In genomic region chr3:11593318-11594034, GRCh38 we compare ENCODE assay signal across 1 cellular context.
A peak's percentile ranks its signal among the peaks of the same experiment; 100 is the strongest.
TF ChIP-seq lines count a peak whose summit lies in the region.

No MANE protein-coding gene starts in this region.

TF ChIP-seq in HepG2, 621 proteins besides CTCF, POLR2A, EP300 and RAD21 (continued from another document):
- TF ChIP-seq, protein P1, sequence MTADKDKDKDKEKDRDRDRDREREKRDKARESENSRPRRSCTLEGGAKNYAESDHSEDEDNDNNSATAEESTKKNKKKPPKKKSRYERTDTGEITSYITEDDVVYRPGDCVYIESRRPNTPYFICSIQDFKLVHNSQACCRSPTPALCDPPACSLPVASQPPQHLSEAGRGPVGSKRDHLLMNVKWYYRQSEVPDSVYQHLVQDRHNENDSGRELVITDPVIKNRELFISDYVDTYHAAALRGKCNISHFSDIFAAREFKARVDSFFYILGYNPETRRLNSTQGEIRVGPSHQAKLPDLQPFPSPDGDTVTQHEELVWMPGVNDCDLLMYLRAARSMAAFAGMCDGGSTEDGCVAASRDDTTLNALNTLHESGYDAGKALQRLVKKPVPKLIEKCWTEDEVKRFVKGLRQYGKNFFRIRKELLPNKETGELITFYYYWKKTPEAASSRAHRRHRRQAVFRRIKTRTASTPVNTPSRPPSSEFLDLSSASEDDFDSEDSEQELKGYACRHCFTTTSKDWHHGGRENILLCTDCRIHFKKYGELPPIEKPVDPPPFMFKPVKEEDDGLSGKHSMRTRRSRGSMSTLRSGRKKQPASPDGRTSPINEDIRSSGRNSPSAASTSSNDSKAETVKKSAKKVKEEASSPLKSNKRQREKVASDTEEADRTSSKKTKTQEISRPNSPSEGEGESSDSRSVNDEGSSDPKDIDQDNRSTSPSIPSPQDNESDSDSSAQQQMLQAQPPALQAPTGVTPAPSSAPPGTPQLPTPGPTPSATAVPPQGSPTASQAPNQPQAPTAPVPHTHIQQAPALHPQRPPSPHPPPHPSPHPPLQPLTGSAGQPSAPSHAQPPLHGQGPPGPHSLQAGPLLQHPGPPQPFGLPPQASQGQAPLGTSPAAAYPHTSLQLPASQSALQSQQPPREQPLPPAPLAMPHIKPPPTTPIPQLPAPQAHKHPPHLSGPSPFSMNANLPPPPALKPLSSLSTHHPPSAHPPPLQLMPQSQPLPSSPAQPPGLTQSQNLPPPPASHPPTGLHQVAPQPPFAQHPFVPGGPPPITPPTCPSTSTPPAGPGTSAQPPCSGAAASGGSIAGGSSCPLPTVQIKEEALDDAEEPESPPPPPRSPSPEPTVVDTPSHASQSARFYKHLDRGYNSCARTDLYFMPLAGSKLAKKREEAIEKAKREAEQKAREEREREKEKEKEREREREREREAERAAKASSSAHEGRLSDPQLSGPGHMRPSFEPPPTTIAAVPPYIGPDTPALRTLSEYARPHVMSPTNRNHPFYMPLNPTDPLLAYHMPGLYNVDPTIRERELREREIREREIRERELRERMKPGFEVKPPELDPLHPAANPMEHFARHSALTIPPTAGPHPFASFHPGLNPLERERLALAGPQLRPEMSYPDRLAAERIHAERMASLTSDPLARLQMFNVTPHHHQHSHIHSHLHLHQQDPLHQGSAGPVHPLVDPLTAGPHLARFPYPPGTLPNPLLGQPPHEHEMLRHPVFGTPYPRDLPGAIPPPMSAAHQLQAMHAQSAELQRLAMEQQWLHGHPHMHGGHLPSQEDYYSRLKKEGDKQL (CRISPR knock-in tag; IDR thresholded peaks at IDR 0.05; ENCODE audit: low read depth), result 0 out of 2 replicates have a peak, but pooled peaks have one; percentile 25
- no peak for TF ChIP-seq ZNF552 (CRISPR knock-in tag; IDR thresholded peaks at IDR 0.05; ENCODE audit: borderline replicate concordance)
- TF ChIP-seq, protein P2, sequence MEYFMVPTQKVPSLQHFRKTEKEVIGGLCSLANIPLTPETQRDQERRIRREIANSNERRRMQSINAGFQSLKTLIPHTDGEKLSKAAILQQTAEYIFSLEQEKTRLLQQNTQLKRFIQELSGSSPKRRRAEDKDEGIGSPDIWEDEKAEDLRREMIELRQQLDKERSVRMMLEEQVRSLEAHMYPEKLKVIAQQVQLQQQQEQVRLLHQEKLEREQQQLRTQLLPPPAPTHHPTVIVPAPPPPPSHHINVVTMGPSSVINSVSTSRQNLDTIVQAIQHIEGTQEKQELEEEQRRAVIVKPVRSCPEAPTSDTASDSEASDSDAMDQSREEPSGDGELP (IDR thresholded peaks at IDR 0.05; ENCODE audit: borderline replicate concordance, low read depth), result peak; percentile 90
- peak; percentile 91 for TF ChIP-seq ZBTB43 (CRISPR knock-in tag; conservative IDR thresholded peaks at IDR 0.05)
- TF ChIP-seq NR2F6 (IDR thresholded peaks at IDR 0.05), result peak; percentile 39
- TF ChIP-seq NR2F6 (CRISPR knock-in tag; IDR thresholded peaks at IDR 0.05), result peak; percentile 11; the same call in 1 of the 2 replicates
- 0 out of 2 replicates have a peak, but pooled peaks have one; percentile 27 for TF ChIP-seq ZBTB7B (CRISPR knock-in tag; IDR thresholded peaks at IDR 0.05)
- TF ChIP-seq, protein P3, sequence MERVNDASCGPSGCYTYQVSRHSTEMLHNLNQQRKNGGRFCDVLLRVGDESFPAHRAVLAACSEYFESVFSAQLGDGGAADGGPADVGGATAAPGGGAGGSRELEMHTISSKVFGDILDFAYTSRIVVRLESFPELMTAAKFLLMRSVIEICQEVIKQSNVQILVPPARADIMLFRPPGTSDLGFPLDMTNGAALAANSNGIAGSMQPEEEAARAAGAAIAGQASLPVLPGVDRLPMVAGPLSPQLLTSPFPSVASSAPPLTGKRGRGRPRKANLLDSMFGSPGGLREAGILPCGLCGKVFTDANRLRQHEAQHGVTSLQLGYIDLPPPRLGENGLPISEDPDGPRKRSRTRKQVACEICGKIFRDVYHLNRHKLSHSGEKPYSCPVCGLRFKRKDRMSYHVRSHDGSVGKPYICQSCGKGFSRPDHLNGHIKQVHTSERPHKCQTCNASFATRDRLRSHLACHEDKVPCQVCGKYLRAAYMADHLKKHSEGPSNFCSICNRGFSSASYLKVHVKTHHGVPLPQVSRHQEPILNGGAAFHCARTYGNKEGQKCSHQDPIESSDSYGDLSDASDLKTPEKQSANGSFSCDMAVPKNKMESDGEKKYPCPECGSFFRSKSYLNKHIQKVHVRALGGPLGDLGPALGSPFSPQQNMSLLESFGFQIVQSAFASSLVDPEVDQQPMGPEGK (CRISPR knock-in tag; IDR thresholded peaks at IDR 0.05), result peak; percentile 97
- no peak for TF ChIP-seq KDM1A (CRISPR knock-in tag; IDR thresholded peaks at IDR 0.05)
- TF ChIP-seq MXI1 (IDR thresholded peaks at IDR 0.05; ENCODE audit: borderline replicate concordance, low read depth, low read length), result no peak
- no peak for TF ChIP-seq ZNF383 (CRISPR knock-in tag; IDR thresholded peaks at IDR 0.05; ENCODE audit: borderline replicate concordance)
- TF ChIP-seq RXRA (CRISPR knock-in tag; IDR thresholded peaks at IDR 0.05), result peak; percentile 68; the same call in 1 of the 2 replicates
- TF ChIP-seq ZNF3 (CRISPR knock-in tag; IDR thresholded peaks at IDR 0.05), result no peak
- TF ChIP-seq ZNF572 (CRISPR knock-in tag; IDR thresholded peaks at IDR 0.05), result no peak
- TF ChIP-seq TCF7L2 (IDR thresholded peaks at IDR 0.05; ENCODE audit: low read depth, low read length), result no peak
- no peak for TF ChIP-seq FOXA1 (IDR thresholded peaks at IDR 0.05)
- TF ChIP-seq FOXA1 (CRISPR knock-in tag; IDR thresholded peaks at IDR 0.05), result peak; percentile 67
- TF ChIP-seq, protein P4, sequence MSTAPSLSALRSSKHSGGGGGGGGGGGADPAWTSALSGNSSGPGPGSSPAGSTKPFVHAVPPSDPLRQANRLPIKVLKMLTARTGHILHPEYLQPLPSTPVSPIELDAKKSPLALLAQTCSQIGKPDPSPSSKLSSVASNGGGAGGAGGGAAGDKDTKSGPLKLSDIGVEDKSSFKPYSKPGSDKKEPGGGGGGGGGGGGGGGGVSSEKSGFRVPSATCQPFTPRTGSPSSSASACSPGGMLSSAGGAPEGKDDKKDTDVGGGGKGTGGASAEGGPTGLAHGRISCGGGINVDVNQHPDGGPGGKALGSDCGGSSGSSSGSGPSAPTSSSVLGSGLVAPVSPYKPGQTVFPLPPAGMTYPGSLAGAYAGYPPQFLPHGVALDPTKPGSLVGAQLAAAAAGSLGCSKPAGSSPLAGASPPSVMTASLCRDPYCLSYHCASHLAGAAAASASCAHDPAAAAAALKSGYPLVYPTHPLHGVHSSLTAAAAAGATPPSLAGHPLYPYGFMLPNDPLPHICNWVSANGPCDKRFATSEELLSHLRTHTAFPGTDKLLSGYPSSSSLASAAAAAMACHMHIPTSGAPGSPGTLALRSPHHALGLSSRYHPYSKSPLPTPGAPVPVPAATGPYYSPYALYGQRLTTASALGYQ (CRISPR knock-in tag; IDR thresholded peaks at IDR 0.05), result peak; percentile 35; the same call in 1 of the 2 replicates
- TF ChIP-seq MED1 (CRISPR knock-in tag; IDR thresholded peaks at IDR 0.05), result peak; percentile 47; the same call in 1 of the 2 replicates
- TF ChIP-seq ZFX (CRISPR knock-in tag; IDR thresholded peaks at IDR 0.05; ENCODE audit: low read depth), result peak; percentile 31; the same call in 1 of the 2 replicates
- TF ChIP-seq GATAD2A (CRISPR knock-in tag; IDR thresholded peaks at IDR 0.05), result peak; percentile 72
- TF ChIP-seq FOXO1 (CRISPR knock-in tag; IDR thresholded peaks at IDR 0.05), result peak; percentile 57
- TF ChIP-seq TBX3 (IDR thresholded peaks at IDR 0.05; ENCODE audit: borderline replicate concordance), result peak; percentile 23; the same call in 1 of the 2 replicates
- TF ChIP-seq, protein P5, sequence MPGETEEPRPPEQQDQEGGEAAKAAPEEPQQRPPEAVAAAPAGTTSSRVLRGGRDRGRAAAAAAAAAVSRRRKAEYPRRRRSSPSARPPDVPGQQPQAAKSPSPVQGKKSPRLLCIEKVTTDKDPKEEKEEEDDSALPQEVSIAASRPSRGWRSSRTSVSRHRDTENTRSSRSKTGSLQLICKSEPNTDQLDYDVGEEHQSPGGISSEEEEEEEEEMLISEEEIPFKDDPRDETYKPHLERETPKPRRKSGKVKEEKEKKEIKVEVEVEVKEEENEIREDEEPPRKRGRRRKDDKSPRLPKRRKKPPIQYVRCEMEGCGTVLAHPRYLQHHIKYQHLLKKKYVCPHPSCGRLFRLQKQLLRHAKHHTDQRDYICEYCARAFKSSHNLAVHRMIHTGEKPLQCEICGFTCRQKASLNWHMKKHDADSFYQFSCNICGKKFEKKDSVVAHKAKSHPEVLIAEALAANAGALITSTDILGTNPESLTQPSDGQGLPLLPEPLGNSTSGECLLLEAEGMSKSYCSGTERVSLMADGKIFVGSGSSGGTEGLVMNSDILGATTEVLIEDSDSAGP (CRISPR knock-in tag; IDR thresholded peaks at IDR 0.05; ENCODE audit: borderline replicate concordance), result 0 out of 2 replicates have a peak, but pooled peaks have one; percentile 16
- 0 out of 2 replicates have a peak, but pooled peaks have one; percentile 34 for TF ChIP-seq ZGPAT (CRISPR knock-in tag; IDR thresholded peaks at IDR 0.05)
- no peak for TF ChIP-seq SOX6 (IDR thresholded peaks at IDR 0.05)
- TF ChIP-seq SOX6 (CRISPR knock-in tag; IDR thresholded peaks at IDR 0.05), result peak; percentile 92
- TF ChIP-seq RXRB (CRISPR knock-in tag; IDR thresholded peaks at IDR 0.05; ENCODE audit: borderline replicate concordance), result peak; percentile 45; the same call in 1 of the 2 replicates
- peak; percentile 78; the same call in 1 of the 2 replicates for TF ChIP-seq NCOR1 (IDR thresholded peaks at IDR 0.05; ENCODE audit: borderline replicate concordance, low read length)
- TF ChIP-seq GLMP (CRISPR knock-in tag; IDR thresholded peaks at IDR 0.05; ENCODE audit: borderline replicate concordance), result no peak
- peak; percentile 97 for TF ChIP-seq ZNF710 (CRISPR knock-in tag; IDR thresholded peaks at IDR 0.05; ENCODE audit: borderline replicate concordance)
- TF ChIP-seq ARID5B (CRISPR knock-in tag; IDR thresholded peaks at IDR 0.05), result peak; percentile 80
